Comparison of ENCODE assay signal across 2 cellular contexts in genomic region chr15:73598540-73599195, GRCh38.
TF ChIP-seq lines count a peak whose summit lies in the region.

No MANE protein-coding gene starts in this region.

TF ChIP-seq in liver, 16 proteins besides CTCF, POLR2A, EP300 and RAD21:
- peak; percentile 18 for TF ChIP-seq NR2F2 (IDR thresholded peaks at IDR 0.05)
- no peak for TF ChIP-seq ZBTB33 (IDR thresholded peaks at IDR 0.05)
TF ChIP-seq in liver: peak in this region for 1.

TF ChIP-seq in HepG2, 621 proteins besides CTCF, POLR2A, EP300 and RAD21:
- TF ChIP-seq TRIM22 (IDR thresholded peaks at IDR 0.05) (no peak), GPBP1L1 (CRISPR knock-in tag; IDR thresholded peaks at IDR 0.05) (no peak), PCBP2 (optimal IDR thresholded peaks at IDR 0.05; ENCODE audit: low read depth, low read length, poor library complexity, severe bottlenecking) (no peak), ZNF556 (CRISPR knock-in tag; IDR thresholded peaks at IDR 0.05; ENCODE audit: borderline replicate concordance) (no peak), ZNF282 (IDR thresholded peaks at IDR 0.05; ENCODE audit: partially characterized antibody) (no peak), ZSCAN5A (CRISPR knock-in tag; IDR thresholded peaks at IDR 0.05; ENCODE audit: borderline replicate concordance) (no peak), ZNF83 (CRISPR knock-in tag; IDR thresholded peaks at IDR 0.05; ENCODE audit: borderline replicate concordance) (no peak), MAZ (IDR thresholded peaks at IDR 0.05; ENCODE audit: borderline replicate concordance, low read depth, low read length) (no peak), MAZ (CRISPR knock-in tag; IDR thresholded peaks at IDR 0.05; ENCODE audit: low read depth) (no peak), CHD4 (IDR thresholded peaks at IDR 0.05; ENCODE audit: borderline replicate concordance, low read length) (no peak), ZNF749 (CRISPR knock-in tag; IDR thresholded peaks at IDR 0.05; ENCODE audit: borderline replicate concordance) (no peak), TOPORS (CRISPR knock-in tag; IDR thresholded peaks at IDR 0.05) (no peak), ZNF703 (CRISPR knock-in tag; IDR thresholded peaks at IDR 0.05; ENCODE audit: borderline replicate concordance) (no peak), ZNF672 (CRISPR knock-in tag; IDR thresholded peaks at IDR 0.05) (no peak), MED1 (CRISPR knock-in tag; IDR thresholded peaks at IDR 0.05) (no peak)
